In the genomic region with DNA sequence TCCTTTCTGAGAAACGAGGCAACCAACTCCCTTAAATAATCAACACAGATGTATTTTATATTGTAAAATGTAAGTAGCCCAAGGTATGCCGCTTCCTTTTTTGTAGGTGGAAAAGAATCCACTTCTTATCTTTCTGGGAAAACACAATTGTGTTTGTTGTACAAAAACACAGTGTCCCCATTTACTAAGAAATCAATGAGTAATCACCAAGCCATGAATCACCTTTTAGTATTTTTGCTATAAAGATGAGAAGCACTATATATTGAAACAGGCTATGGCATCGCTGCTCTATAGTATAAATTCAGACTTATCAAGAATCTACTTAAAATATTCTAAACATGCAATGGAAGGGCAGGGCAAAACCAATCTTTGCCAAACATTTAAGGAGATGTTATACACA, we compare ENCODE assay signal across 22 cellular contexts.
DNase-seq lines count a peak whose midpoint lies in the region; ATAC-seq and TF ChIP-seq lines count a peak whose summit lies in the region.
"Had no signal": no experiment of that assay in that cellular context is flagged by ENCODE, and none has a peak within 500 bp of the region (broad histone marks: within the 10 kb centered on the region; RNA-seq: fewer than 3 reads in every experiment).

No MANE protein-coding gene starts in this region.

- no peaks in the 10 kb centered on the region for H3K9me3 Mint-ChIP-seq in stimulated activated naive CD8-positive, alpha-beta T cell treated with anti-CD3 and anti-CD28 coated beads, Interleukin-15, Interleukin-2, amounts not matched to agents 100 ng/mL and 50 ng/mL, for 24 hours
- H3K9me3 Mint-ChIP-seq in stimulated activated naive CD8-positive, alpha-beta T cell treated with anti-CD3 and anti-CD28 coated beads, Interleukin-15, amount 100 ng/mL, for 72 hours: no peaks in the 10 kb centered on the region
- H3K9me3 Mint-ChIP-seq: T-cell had no signal

- TF ChIP-seq CTCF in fibroblast of mammary gland (conservative IDR thresholded peaks at IDR 0.05; ENCODE audit: control insufficient read depth, insufficient read depth, low read depth, low read length): no peak

- no peaks in the 10 kb centered on the region for H3K36me3 Mint-ChIP-seq in stimulated activated naive CD8-positive, alpha-beta T cell treated with anti-CD3 and anti-CD28 coated beads, Interleukin-15, Interleukin-2, amounts not matched to agents 100 ng/mL and 50 ng/mL, for 24 hours (ENCODE audit: low read depth)
- peaks cover 2% of the 10 kb centered on the region for H3K36me3 Mint-ChIP-seq in T-helper 17 cell (ENCODE audit: low read depth)

- H3K4me3 Mint-ChIP-seq in stimulated activated naive CD8-positive, alpha-beta T cell treated with anti-CD3 and anti-CD28 coated beads, Interleukin-15, Interleukin-2, amounts not matched to agents 100 ng/mL and 50 ng/mL, for 24 hours: no peak overlapping the region
- H3K4me3 Mint-ChIP-seq in stimulated activated naive CD8-positive, alpha-beta T cell treated with anti-CD3 and anti-CD28 coated beads, Interleukin-15, amount 100 ng/mL, for 72 hours: no peak overlapping the region
- H3K4me3 Mint-ChIP-seq in T-helper 17 cell: no peak overlapping the region
- H3K4me3 Mint-ChIP-seq: neural progenitor cell, T-cell had no signal

- no peaks in the 10 kb centered on the region for H3K27me3 Mint-ChIP-seq in stimulated activated naive CD8-positive, alpha-beta T cell treated with anti-CD3 and anti-CD28 coated beads, Interleukin-15, Interleukin-2, amounts not matched to agents 100 ng/mL and 50 ng/mL, for 24 hours
- no peaks in the 10 kb centered on the region for H3K27me3 Mint-ChIP-seq in stimulated activated naive CD8-positive, alpha-beta T cell treated with anti-CD3 and anti-CD28 coated beads, Interleukin-15, amount 100 ng/mL, for 72 hours
- no peaks in the 10 kb centered on the region for H3K27me3 Mint-ChIP-seq in T-helper 17 cell
- H3K27me3 Mint-ChIP-seq: progenitor cell of endocrine pancreas, T-cell had no signal

- no peak for DNase-seq in stimulated activated naive CD8-positive, alpha-beta T cell treated with anti-CD3 and anti-CD28 coated beads, Interleukin-15, amount 100 ng/mL, for 72 hours
- DNase-seq in T-helper 17 cell: no peak
- peak; percentile 23 for DNase-seq in fibroblast of mammary gland (ENCODE audit: low read depth)
- no peak for DNase-seq in KG1 (lab: John Stamatoyannopoulos, UW)
- no peak for DNase-seq in GM19240 (ENCODE audit: insufficient read length, low spot score)
- DNase-seq: activated CD4-positive, alpha-beta T cell treated with anti-CD3 and anti-CD28 coated beads for 4 hours; activated naive CD4-positive, alpha-beta T cell treated with Interleukin-2 at 50 U/mL for 16 hours; aorta; DMS79; islet precursor cell; NCI-H1105; NCI-H2029 treated with DMSO at 0.1 percent for 48 hours; SIG-M5; T-cell; uterus had no signal

- H3K27ac Mint-ChIP-seq in stimulated activated naive CD8-positive, alpha-beta T cell treated with anti-CD3 and anti-CD28 coated beads, Interleukin-15, Interleukin-2, amounts not matched to agents 100 ng/mL and 50 ng/mL, for 24 hours: peak overlapping the region; percentile 29
- H3K27ac Mint-ChIP-seq in stimulated activated naive CD8-positive, alpha-beta T cell treated with anti-CD3 and anti-CD28 coated beads, Interleukin-15, amount 100 ng/mL, for 72 hours: no peak overlapping the region
- peak overlapping the region; percentile 41 for H3K27ac Mint-ChIP-seq in T-helper 17 cell
- H3K27ac Mint-ChIP-seq: neural progenitor cell had no signal

- H3K9me3 ChIP-seq in T-helper 17 cell (ENCODE audit: control insufficient read depth, low read length, poor library complexity, severe bottlenecking): no peaks in the 10 kb centered on the region
- H3K9me3 ChIP-seq: esophagus muscularis mucosa, gastroesophageal sphincter, uterus had no signal

- H3K4me3 ChIP-seq in fibroblast of mammary gland (ENCODE audit: control insufficient read depth, low read depth, low read length): no peak overlapping the region
- H3K4me3 ChIP-seq: esophagus muscularis mucosa, gastroesophageal sphincter, lung, neural progenitor cell, uterus had no signal

- no peak for ATAC-seq in stimulated activated naive CD8-positive, alpha-beta T cell treated with anti-CD3 and anti-CD28 coated beads, Interleukin-15, amount 100 ng/mL, for 72 hours
- ATAC-seq in T-helper 17 cell: no peak
- ATAC-seq in HG03460 (IDR thresholded peaks at IDR 0.05; ENCODE audit: unreplicated experiment): no peak
- ATAC-seq: gastroesophageal sphincter, T-cell had no signal

- H3K4me1 Mint-ChIP-seq in stimulated activated naive CD8-positive, alpha-beta T cell treated with anti-CD3 and anti-CD28 coated beads, Interleukin-15, Interleukin-2, amounts not matched to agents 100 ng/mL and 50 ng/mL, for 24 hours (ENCODE audit: low read depth): peaks cover 76% of the 10 kb centered on the region
- H3K4me1 Mint-ChIP-seq in stimulated activated naive CD8-positive, alpha-beta T cell treated with anti-CD3 and anti-CD28 coated beads, Interleukin-15, amount 100 ng/mL, for 72 hours: peaks cover 65% of the 10 kb centered on the region
- peaks cover 41% of the 10 kb centered on the region for H3K4me1 Mint-ChIP-seq in T-helper 17 cell

Comparison
In these comparisons a context has a peak if more than half of its experiments do, and no peak if none do; other contexts are left out.
1. H3K27ac Mint-ChIP-seq: peak in stimulated activated naive CD8-positive, alpha-beta T cell treated with anti-CD3 and anti-CD28 coated beads, Interleukin-15, Interleukin-2, amounts not matched to agents 100 ng/mL and 50 ng/mL, for 24 hours (single experiment) and T-helper 17 cell (single experiment); none in stimulated activated naive CD8-positive, alpha-beta T cell treated with anti-CD3 and anti-CD28 coated beads, Interleukin-15, amount 100 ng/mL, for 72 hours (0 of 2).